In the genomic region with DNA sequence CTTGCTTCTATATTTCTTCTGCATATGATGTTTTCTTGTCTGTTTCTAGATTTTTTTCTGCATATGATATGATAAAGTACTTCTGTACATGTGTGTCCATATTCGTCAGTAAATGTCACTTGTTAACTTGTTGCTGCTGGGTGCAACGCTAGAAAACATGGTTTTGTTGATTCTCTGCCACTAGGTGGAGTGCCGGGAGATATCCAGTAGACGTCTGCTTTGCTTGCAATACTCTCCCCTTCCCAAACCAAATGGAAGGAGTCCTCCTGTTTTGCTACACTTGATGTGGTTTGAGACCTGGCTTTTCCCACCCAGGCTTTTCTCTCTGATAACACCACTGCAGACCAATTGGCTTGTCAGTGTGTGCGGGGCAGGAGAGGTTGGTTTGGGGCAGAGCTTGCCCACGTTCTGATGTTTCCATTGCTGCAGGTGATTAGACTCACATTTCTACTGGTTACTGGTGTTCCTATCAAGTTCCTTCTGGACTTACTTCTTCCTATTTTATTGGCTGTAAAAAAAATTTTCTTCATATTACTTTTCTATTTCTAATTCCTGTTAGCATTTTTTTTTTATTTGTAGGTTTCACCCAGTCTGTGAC, we compare ENCODE assay signal across 8 cellular contexts.
DNase-seq lines count a peak whose midpoint lies in the region; ATAC-seq and TF ChIP-seq lines count a peak whose summit lies in the region.

No MANE protein-coding gene starts in this region.

- intact Hi-C loops in colonic mucosa (cut with DNase I) = no loop called here

- DNase-seq in NK-92 treated with Interleukin-12 subunit alpha and Interleukin-12 subunit beta, amount 100 ng/mL, for 24 hours (lab: John Stamatoyannopoulos, UW) = peak; percentile 5
- no peak for DNase-seq in NK-92 (lab: John Stamatoyannopoulos, UW; ENCODE audit: unreplicated experiment)
- peak; percentile 39 for DNase-seq in iPS-NIHi7 (ENCODE audit: extremely low spot score)
- DNase-seq in colonic mucosa = no peak
- no peak for DNase-seq in activated effector memory CD4-positive, alpha-beta T cell treated with Interleukin-2 at 50 U/mL for 16 hours

- H3K9ac ChIP-seq in SU-DHL-6 (ENCODE audit: low read length) = no peak overlapping the region
- H3K9ac ChIP-seq in colonic mucosa (ENCODE audit: low read depth in 2 of 2, low read length in 2 of 2) = no peak overlapping the region

- peak overlapping the region; percentile 4 for H3K4me2 ChIP-seq in SU-DHL-6 (ENCODE audit: low read depth, low read length, poor library complexity, severe bottlenecking)

- TF ChIP-seq CTCF in LNCAP (IDR thresholded peaks at IDR 0.05) (peak; percentile 78), SU-DHL-6 (IDR thresholded peaks at IDR 0.05; ENCODE audit: insufficient read depth, low read length, poor library complexity, severe bottlenecking) (peak; percentile 20), colonic mucosa (IDR thresholded peaks at IDR 0.05) (no peak)

- no peaks in the 10 kb centered on the region for H3K27me3 ChIP-seq in SU-DHL-6 (ENCODE audit: low read length)
- no peaks in the 10 kb centered on the region for H3K27me3 ChIP-seq in colonic mucosa

- no peak overlapping the region for H3K4me3 ChIP-seq in SU-DHL-6 (ENCODE audit: insufficient read depth, low read length, poor library complexity, severe bottlenecking)
- no peak overlapping the region for H3K4me3 ChIP-seq in colonic mucosa

- H3K9me3 ChIP-seq in SU-DHL-6 (ENCODE audit: insufficient read depth, low read length) (peaks cover 6% of the 10 kb centered on the region; the same call in 1 of the 2 replicates), colonic mucosa (no peaks in the 10 kb centered on the region)

- H4K20me1 ChIP-seq in SU-DHL-6 (ENCODE audit: low read depth, low read length) = no peaks in the 10 kb centered on the region

- H3F3A ChIP-seq in SU-DHL-6 (ENCODE audit: insufficient read depth) = no peaks in the 10 kb centered on the region

- H3K36me3 ChIP-seq in SU-DHL-6 (ENCODE audit: low read length) (peaks cover 7% of the 10 kb centered on the region; the same call in 1 of the 2 replicates), colonic mucosa (no peaks in the 10 kb centered on the region)

- H3K4me1 ChIP-seq in colonic mucosa = no peaks in the 10 kb centered on the region

- ATAC-seq in HG02763 (IDR thresholded peaks at IDR 0.05; ENCODE audit: unreplicated experiment) = no peak

- H3K9me2 ChIP-seq in SU-DHL-6 (replicated peaks; ENCODE audit: insufficient read depth, low read length) = no peaks in the 10 kb centered on the region

- H3K27ac ChIP-seq in SU-DHL-6 (ENCODE audit: low read depth, low read length) (no peak overlapping the region), colonic mucosa (no peak overlapping the region)

- peak overlapping the region; percentile 65 for H2AFZ ChIP-seq in SU-DHL-6 (ENCODE audit: low read depth, low read length, severe bottlenecking)

- H3K79me2 ChIP-seq in SU-DHL-6 (ENCODE audit: insufficient read depth, low read length) = no peaks in the 10 kb centered on the region

Comparison
In these comparisons a context has a peak if more than half of its experiments do, and no peak if none do; other contexts are left out.
1. DNase-seq: peak in NK-92 treated with Interleukin-12 subunit alpha and Interleukin-12 subunit beta, amount 100 ng/mL, for 24 hours (single experiment) and iPS-NIHi7 (single experiment); none in NK-92 (single experiment), colonic mucosa (single experiment) and activated effector memory CD4-positive, alpha-beta T cell treated with Interleukin-2 at 50 U/mL for 16 hours (single experiment).